6 cellular contexts compared by ENCODE assay signal in the genomic region with DNA sequence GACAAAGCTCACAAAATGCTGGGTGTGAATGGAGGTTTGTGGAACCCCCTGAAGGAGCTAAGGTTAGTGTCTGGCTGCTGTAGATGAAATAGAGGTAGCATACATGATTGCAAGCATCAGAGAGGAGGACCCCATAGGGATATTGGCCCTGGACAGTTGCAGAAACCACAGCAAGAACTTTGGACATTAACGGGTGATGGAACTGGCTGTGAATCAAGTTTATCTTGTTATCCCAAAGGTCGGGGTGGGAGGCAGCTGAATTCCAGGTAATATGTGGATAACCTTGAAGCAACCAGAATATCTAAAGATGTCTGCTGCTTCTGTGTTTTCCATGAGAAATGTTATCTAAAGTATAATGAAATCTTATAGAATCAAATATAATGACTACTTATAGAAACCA.
"Had no signal": no experiment of that assay in that cellular context is flagged by ENCODE, and none has a peak within 500 bp of the region (broad histone marks: within the 10 kb centered on the region; RNA-seq: fewer than 3 reads in every experiment).

No MANE protein-coding gene starts in this region.

- FAIRE-seq: HTR-8/SVneo, K562 had no signal

- H3K4me3 ChIP-seq: K562 had no signal

- H3K27ac ChIP-seq: HL-60 had no signal

- ATAC-seq: K562 had no signal

- DNase-seq: IMR-90, KBM-7, KG1 had no signal
